ENCODE assay signal across 39 cellular contexts in the genomic region with DNA sequence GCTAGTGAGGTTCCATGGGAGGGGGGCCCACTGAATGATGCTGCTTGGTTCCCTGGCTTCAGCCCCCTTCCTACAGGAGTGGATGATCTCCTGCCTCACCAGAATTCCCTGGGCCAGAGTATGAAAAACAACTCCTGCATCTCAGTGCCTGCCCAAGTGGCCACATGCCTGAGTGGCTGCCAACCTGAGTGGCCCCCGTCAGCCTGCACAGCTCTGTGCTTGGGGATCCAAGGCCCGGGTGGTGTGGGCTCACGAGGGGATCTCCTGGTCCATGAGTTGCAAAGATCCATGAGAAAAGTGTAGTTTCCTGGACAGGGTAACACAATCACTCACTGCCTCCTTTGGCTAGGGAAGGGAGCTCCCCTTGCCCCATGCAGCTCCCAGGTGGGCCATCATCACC. TPM values are rescaled to one million over a fixed set of nuclear protein-coding genes. Genes with fewer than 3 reads are reported as not detected.
"Had no signal": no experiment of that assay in that cellular context is flagged by ENCODE, and none has a peak within 500 bp of the region (broad histone marks: within the 10 kb centered on the region; RNA-seq: fewer than 3 reads in every experiment).

No MANE protein-coding gene starts in this region.

- H3K36me3 Mint-ChIP-seq: activated naive CD4-positive, alpha-beta T cell treated with anti-CD3 and anti-CD28 coated beads, Interleukin-2, amount 10 ng/mL, durations not matched to agents 7 days and 5 days; activated naive CD8-positive, alpha-beta T cell treated with anti-CD3 and anti-CD28 coated beads, Interleukin-2, amount 10 ng/mL, durations not matched to agents 7 days and 5 days; brain had no signal

- H3K4me1 Mint-ChIP-seq: activated naive CD4-positive, alpha-beta T cell treated with anti-CD3 and anti-CD28 coated beads, Interleukin-2, amount 10 ng/mL, durations not matched to agents 7 days and 5 days; activated naive CD4-positive, alpha-beta T cell treated with anti-CD3 and anti-CD28 coated beads, Interleukin-2, amount 50 U/mL, for 24 hours; activated naive CD8-positive, alpha-beta T cell treated with anti-CD3 and anti-CD28 coated beads for 36 hours; activated naive CD8-positive, alpha-beta T cell treated with anti-CD3 and anti-CD28 coated beads, Interleukin-2, amount 10 ng/mL, durations not matched to agents 7 days and 5 days; activated naive CD8-positive, alpha-beta T cell treated with anti-CD3 and anti-CD28 coated beads, Interleukin-2, amount 50 U/mL, for 24 hours; activated T-helper 17 cell treated with anti-CD3 and anti-CD28 coated beads, Interleukin-2, amount 50 U/mL, for 72 hours; brain; central memory CD8-positive, alpha-beta T cell had no signal

- H3K4me3 ChIP-seq: adrenal gland, ascending aorta, body of pancreas, breast epithelium, cardiac muscle cell had no signal

- H3K27me3 ChIP-seq: adrenal gland, ascending aorta, body of pancreas, brain microvascular endothelial cell, breast epithelium, cardiac muscle cell had no signal

- ATAC-seq: activated naive CD4-positive, alpha-beta T cell treated with anti-CD3 and anti-CD28 coated beads, Interleukin-2, amount 50 U/mL, for 72 hours; activated naive CD8-positive, alpha-beta T cell treated with anti-CD3 and anti-CD28 coated beads, Interleukin-2, amount 50 U/mL, for 24 hours; activated T-cell treated with anti-CD3 and anti-CD28 coated beads, Interleukin-2, amount 50 U/mL, for 4 hours; activated T-cell treated with anti-CD3 and anti-CD28 coated beads, Interleukin-2, amount 50 U/mL, for 72 hours; activated T-helper 17 cell treated with anti-CD3 and anti-CD28 coated beads, Interleukin-2, amount 50 U/mL, for 72 hours; body of pancreas had no signal

- FAIRE-seq: astrocyte had no signal

- DNase-seq: activated effector memory CD4-positive, alpha-beta T cell treated with anti-CD3 and anti-CD28 coated beads, Interleukin-2, amount 50 U/mL, for 16 hours; activated effector memory CD4-positive, alpha-beta T cell treated with Interleukin-2 at 50 U/mL for 16 hours; activated gamma-delta T cell; activated gamma-delta T cell treated with Interleukin-2 at 50 U/mL for 16 hours; activated naive CD4-positive, alpha-beta T cell; activated naive CD4-positive, alpha-beta T cell treated with anti-CD3 and anti-CD28 coated beads for 36 hours; activated naive CD4-positive, alpha-beta T cell treated with anti-CD3 and anti-CD28 coated beads, Interleukin-2, amount 10 ng/mL, durations not matched to agents 7 days and 5 days; activated naive CD4-positive, alpha-beta T cell treated with anti-CD3 and anti-CD28 coated beads, Interleukin-2, amount 50 U/mL, for 16 hours; activated naive CD4-positive, alpha-beta T cell treated with Interleukin-2 at 50 U/mL for 16 hours; activated naive CD8-positive, alpha-beta T cell treated with anti-CD3 and anti-CD28 coated beads for 36 hours; activated naive CD8-positive, alpha-beta T cell treated with anti-CD3 and anti-CD28 coated beads, Interleukin-2, amount 10 ng/mL, durations not matched to agents 7 days and 5 days; activated naive CD8-positive, alpha-beta T cell treated with anti-CD3 and anti-CD28 coated beads, Interleukin-2, amount 50 U/mL, for 24 hours; activated T-cell treated with anti-CD3 and anti-CD28 coated beads for 4 hours; activated T-cell treated with anti-CD3 and anti-CD28 coated beads, Interleukin-2, amount 50 U/mL, for 1 hour; activated T-cell treated with anti-CD3 and anti-CD28 coated beads, Interleukin-2, amount 50 U/mL, for 24 hours; activated T-cell treated with anti-CD3 and anti-CD28 coated beads, Interleukin-2, amount 50 U/mL, for 4 hours; activated T-cell treated with anti-CD3 and anti-CD28 coated beads, Interleukin-2, amount 50 U/mL, for 48 hours; activated T-cell treated with anti-CD3 and anti-CD28 coated beads, Interleukin-2, amount 50 U/mL, for 72 hours; adrenal gland; amniotic stem cell; amygdala; anterior cingulate cortex; body of pancreas; brain microvascular endothelial cell; caudate nucleus; central memory CD4-positive, alpha-beta T cell; cerebellar nuclear complex had no signal

- H3K4me1 ChIP-seq: adrenal gland, ascending aorta, body of pancreas, breast epithelium had no signal

- H3K27me3 Mint-ChIP-seq: activated naive CD8-positive, alpha-beta T cell treated with anti-CD3 and anti-CD28 coated beads for 36 hours had no signal

- H3K9me3 ChIP-seq: adrenal gland, ascending aorta, breast epithelium had no signal

- H3K27ac Mint-ChIP-seq: activated naive CD4-positive, alpha-beta T cell treated with anti-CD3 and anti-CD28 coated beads for 36 hours; activated naive CD4-positive, alpha-beta T cell treated with anti-CD3 and anti-CD28 coated beads, Interleukin-2, amount 10 ng/mL, durations not matched to agents 7 days and 5 days; activated naive CD4-positive, alpha-beta T cell treated with anti-CD3 and anti-CD28 coated beads, Interleukin-2, amount 50 U/mL, for 24 hours; activated naive CD4-positive, alpha-beta T cell treated with anti-CD3 and anti-CD28 coated beads, Interleukin-2, amount 50 U/mL, for 72 hours; activated naive CD8-positive, alpha-beta T cell; activated naive CD8-positive, alpha-beta T cell treated with anti-CD3 and anti-CD28 coated beads for 36 hours; activated naive CD8-positive, alpha-beta T cell treated with anti-CD3 and anti-CD28 coated beads, Interleukin-2, amount 10 ng/mL, durations not matched to agents 7 days and 5 days; activated naive CD8-positive, alpha-beta T cell treated with anti-CD3 and anti-CD28 coated beads, Interleukin-2, amount 50 U/mL, for 24 hours; activated T-cell treated with anti-CD3 and anti-CD28 coated beads, Interleukin-2, amount 50 U/mL, for 24 hours; activated T-cell treated with anti-CD3 and anti-CD28 coated beads, Interleukin-2, amount 50 U/mL, for 72 hours; activated T-helper 1 cell treated with anti-CD3 and anti-CD28 coated beads, Interleukin-12 subunit alpha, Interleukin-12 subunit beta, Interleukin-2, Interleukin-4 antibody, amounts not matched to agents 30 ng/mL and 10 ng/mL and 1 ng/mL, durations not matched to agents 14 hours and 24 hours and 36 hours; activated T-helper 17 cell treated with anti-CD3 and anti-CD28 coated beads, Interleukin-2, amount 50 U/mL, for 72 hours; activated T-helper 2 cell treated with anti-CD3 and anti-CD28 coated beads, Interferon-gamma antibody, Interleukin-2, Interleukin-4, amounts not matched to agents 10 μg/mL and 5 μg/mL and 100 μg/mL, durations not matched to agents 14 hours and 24 hours and 36 hours; brain had no signal

- H3K4me3 Mint-ChIP-seq: activated naive CD4-positive, alpha-beta T cell treated with anti-CD3 and anti-CD28 coated beads for 36 hours; activated naive CD4-positive, alpha-beta T cell treated with anti-CD3 and anti-CD28 coated beads, Interleukin-2, amount 10 ng/mL, durations not matched to agents 7 days and 5 days; activated naive CD4-positive, alpha-beta T cell treated with anti-CD3 and anti-CD28 coated beads, Interleukin-2, amount 50 U/mL, for 24 hours; activated naive CD8-positive, alpha-beta T cell; activated naive CD8-positive, alpha-beta T cell treated with anti-CD3 and anti-CD28 coated beads for 36 hours; activated naive CD8-positive, alpha-beta T cell treated with anti-CD3 and anti-CD28 coated beads, Interleukin-2, amount 10 ng/mL, durations not matched to agents 7 days and 5 days; activated naive CD8-positive, alpha-beta T cell treated with anti-CD3 and anti-CD28 coated beads, Interleukin-2, amount 50 U/mL, for 24 hours; activated T-cell treated with anti-CD3 and anti-CD28 coated beads, Interleukin-2, amount 50 U/mL, for 24 hours; activated T-cell treated with anti-CD3 and anti-CD28 coated beads, Interleukin-2, amount 50 U/mL, for 4 hours; activated T-cell treated with anti-CD3 and anti-CD28 coated beads, Interleukin-2, amount 50 U/mL, for 72 hours; activated T-helper 1 cell treated with anti-CD3 and anti-CD28 coated beads, Interleukin-12 subunit alpha, Interleukin-12 subunit beta, Interleukin-2, Interleukin-4 antibody, amounts not matched to agents 30 ng/mL and 10 ng/mL and 1 ng/mL, durations not matched to agents 14 hours and 24 hours and 36 hours; activated T-helper 17 cell treated with anti-CD3 and anti-CD28 coated beads, Interleukin-2, amount 50 U/mL, for 72 hours; brain; central memory CD8-positive, alpha-beta T cell had no signal

- H3K27ac ChIP-seq: adrenal gland, ascending aorta, body of pancreas, brain microvascular endothelial cell, breast epithelium, cardiac muscle cell had no signal

- H3K9me3 Mint-ChIP-seq: activated T-helper 17 cell treated with anti-CD3 and anti-CD28 coated beads, Interleukin-2, amount 50 U/mL, for 72 hours; central memory CD8-positive, alpha-beta T cell had no signal

- H3K36me3 ChIP-seq: adrenal gland, ascending aorta, brain microvascular endothelial cell, breast epithelium, cardiac muscle cell had no signal

RNA-seq across cellular contexts. Expression of a gene that starts 17.1 kb away (rescaled TPM):
- total RNA-seq: activated naive CD4-positive, alpha-beta T cell treated with anti-CD3 and anti-CD28 coated beads for 36 hours; activated naive CD8-positive, alpha-beta T cell treated with anti-CD3 and anti-CD28 coated beads for 36 hours; activated naive CD8-positive, alpha-beta T cell treated with anti-CD3 and anti-CD28 coated beads, Interleukin-2, amount 10 ng/mL, durations not matched to agents 7 days and 5 days; activated T-cell treated with anti-CD3 and anti-CD28 coated beads, Interleukin-2, amount 50 U/mL, for 4 hours; activated T-cell treated with anti-CD3 and anti-CD28 coated beads, Interleukin-2, amount 50 U/mL, for 72 hours; activated T-helper 1 cell treated with anti-CD3 and anti-CD28 coated beads, Interleukin-12 subunit alpha, Interleukin-12 subunit beta, Interleukin-2, Interleukin-4 antibody, amounts not matched to agents 30 ng/mL and 10 ng/mL and 1 ng/mL, durations not matched to agents 14 hours and 24 hours and 36 hours; activated T-helper 2 cell treated with anti-CD3 and anti-CD28 coated beads, Interferon-gamma antibody, Interleukin-2, Interleukin-4, amounts not matched to agents 10 μg/mL and 5 μg/mL and 100 μg/mL, durations not matched to agents 14 hours and 24 hours and 36 hours; ascending aorta had no signal
